ENCODE assay signal across 8 cellular contexts in genomic region chr7:122143751-122144711, GRCh38. TPM values are rescaled to one million over a fixed set of nuclear protein-coding genes. Genes with fewer than 3 reads are reported as not detected.
A peak's percentile ranks its signal among the peaks of the same experiment; 100 is the strongest.
DNase-seq lines count a peak whose midpoint lies in the region; ATAC-seq lines count a peak whose summit lies in the region.

Gene AASS (minus strand): TSS chr7:122144249. CDS start chr7:122133726, 10,523 bp downstream.

- peak within 1 kb of the TSS; percentile 78 for H3K4me3 ChIP-seq in endocrine pancreas (ENCODE audit: control insufficient read depth, insufficient read depth, low read length)

- in situ Hi-C loops in ACHN (cut with HindIII; ENCODE audit: low pct_ligation_motif_present, low pct_unique_long_range_greater_than_20kb, low sequenced_read_pairs): no loop called here

- ATAC-seq in GM19035 (IDR thresholded peaks at IDR 0.05; ENCODE audit: unreplicated experiment) (peak; percentile 100), HG03342 (IDR thresholded peaks at IDR 0.05; ENCODE audit: unreplicated experiment) (peak; percentile 100)

- H3K9me3 ChIP-seq in endocrine pancreas (ENCODE audit: control insufficient read depth, low read length): no peaks in the 10 kb centered on the region

- H3K4me1 ChIP-seq in endocrine pancreas (ENCODE audit: control insufficient read depth, insufficient read depth, low read length): no peaks in the 10 kb centered on the region

- H3K9ac ChIP-seq in endocrine pancreas (ENCODE audit: control insufficient read depth, insufficient read depth, low read length): peak within 1 kb of the TSS; percentile 89

- no peaks in the 10 kb centered on the region for H3K36me3 ChIP-seq in endocrine pancreas (ENCODE audit: control insufficient read depth, insufficient read depth, low read length)

- DNase-seq in ACHN: peak; percentile 99
- peak; percentile 92 for DNase-seq in NCI-H524 (lab: John Stamatoyannopoulos, UW)
- peak; percentile 28 for DNase-seq in activated CD8-positive, alpha-beta memory T cell treated with anti-CD3 and anti-CD28 coated beads, Interleukin-2, amount 50 U/mL, for 24 hours (ENCODE audit: extremely low read depth)
- DNase-seq in lung microvascular endothelial cell (ENCODE audit: low read depth in 2 of 2): peak; percentile 95 to 97
- peak; percentile 17 to 61 (median 59) for DNase-seq in stimulated activated CD4-positive, alpha-beta T cell treated with anti-CD3 and anti-CD28 coated beads, TNF-alpha, amount 100 ng/mL, for 1 hour (ENCODE audit: low read depth in 3 of 3, low spot score in 1 of 3)

- no peaks in the 10 kb centered on the region for H3K27me3 ChIP-seq in endocrine pancreas (ENCODE audit: control insufficient read depth, insufficient read depth, low read length)

RNA-seq across cellular contexts. Expression of gene AASS, which starts in this region (rescaled TPM):
- 15.9 and 23.4 TPM in 2 replicates for total RNA-seq in lung microvascular endothelial cell

Comparison
In these comparisons a context has a peak if more than half of its experiments do, and no peak if none do; other contexts are left out.
1. Peak in every context shown above with its lines: DNase-seq, ATAC-seq and H3K4me3 ChIP-seq.
2. DNase-seq: peak in every context shown above with its lines; median percentile 99 in ACHN; 96 in lung microvascular endothelial cell; 92 in NCI-H524; 59 in stimulated activated CD4-positive, alpha-beta T cell treated with anti-CD3 and anti-CD28 coated beads, TNF-alpha, amount 100 ng/mL, for 1 hour; 28 in activated CD8-positive, alpha-beta memory T cell treated with anti-CD3 and anti-CD28 coated beads, Interleukin-2, amount 50 U/mL, for 24 hours.